Comparison of ENCODE assay signal across 1 cellular context in genomic region chr21:32726742-32727477, GRCh38.
TF ChIP-seq lines count a peak whose summit lies in the region.

No MANE protein-coding gene starts in this region.

TF ChIP-seq in GM23338, 12 proteins besides CTCF, POLR2A, EP300 and RAD21 (continued from another document):
- TF ChIP-seq, protein P1, sequence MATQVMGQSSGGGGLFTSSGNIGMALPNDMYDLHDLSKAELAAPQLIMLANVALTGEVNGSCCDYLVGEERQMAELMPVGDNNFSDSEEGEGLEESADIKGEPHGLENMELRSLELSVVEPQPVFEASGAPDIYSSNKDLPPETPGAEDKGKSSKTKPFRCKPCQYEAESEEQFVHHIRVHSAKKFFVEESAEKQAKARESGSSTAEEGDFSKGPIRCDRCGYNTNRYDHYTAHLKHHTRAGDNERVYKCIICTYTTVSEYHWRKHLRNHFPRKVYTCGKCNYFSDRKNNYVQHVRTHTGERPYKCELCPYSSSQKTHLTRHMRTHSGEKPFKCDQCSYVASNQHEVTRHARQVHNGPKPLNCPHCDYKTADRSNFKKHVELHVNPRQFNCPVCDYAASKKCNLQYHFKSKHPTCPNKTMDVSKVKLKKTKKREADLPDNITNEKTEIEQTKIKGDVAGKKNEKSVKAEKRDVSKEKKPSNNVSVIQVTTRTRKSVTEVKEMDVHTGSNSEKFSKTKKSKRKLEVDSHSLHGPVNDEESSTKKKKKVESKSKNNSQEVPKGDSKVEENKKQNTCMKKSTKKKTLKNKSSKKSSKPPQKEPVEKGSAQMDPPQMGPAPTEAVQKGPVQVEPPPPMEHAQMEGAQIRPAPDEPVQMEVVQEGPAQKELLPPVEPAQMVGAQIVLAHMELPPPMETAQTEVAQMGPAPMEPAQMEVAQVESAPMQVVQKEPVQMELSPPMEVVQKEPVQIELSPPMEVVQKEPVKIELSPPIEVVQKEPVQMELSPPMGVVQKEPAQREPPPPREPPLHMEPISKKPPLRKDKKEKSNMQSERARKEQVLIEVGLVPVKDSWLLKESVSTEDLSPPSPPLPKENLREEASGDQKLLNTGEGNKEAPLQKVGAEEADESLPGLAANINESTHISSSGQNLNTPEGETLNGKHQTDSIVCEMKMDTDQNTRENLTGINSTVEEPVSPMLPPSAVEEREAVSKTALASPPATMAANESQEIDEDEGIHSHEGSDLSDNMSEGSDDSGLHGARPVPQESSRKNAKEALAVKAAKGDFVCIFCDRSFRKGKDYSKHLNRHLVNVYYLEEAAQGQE (IDR thresholded peaks at IDR 0.05; ENCODE audit: unreplicated experiment), result no peak
- TF ChIP-seq CREB1 (CRISPR knock-in tag; IDR thresholded peaks at IDR 0.05; ENCODE audit: low read depth) (no peak), ZNF114 (CRISPR knock-in tag; IDR thresholded peaks at IDR 0.05) (no peak), STAT1 (IDR thresholded peaks at IDR 0.05; ENCODE audit: unreplicated experiment) (no peak), EZH2 (IDR thresholded peaks at IDR 0.05; ENCODE audit: low read depth, unreplicated experiment) (no peak), POLR2AphosphoS5 (IDR thresholded peaks at IDR 0.05; ENCODE audit: low read depth) (no peak)
TF ChIP-seq in GM23338: peak in this region for 0.
